In the genomic region with DNA sequence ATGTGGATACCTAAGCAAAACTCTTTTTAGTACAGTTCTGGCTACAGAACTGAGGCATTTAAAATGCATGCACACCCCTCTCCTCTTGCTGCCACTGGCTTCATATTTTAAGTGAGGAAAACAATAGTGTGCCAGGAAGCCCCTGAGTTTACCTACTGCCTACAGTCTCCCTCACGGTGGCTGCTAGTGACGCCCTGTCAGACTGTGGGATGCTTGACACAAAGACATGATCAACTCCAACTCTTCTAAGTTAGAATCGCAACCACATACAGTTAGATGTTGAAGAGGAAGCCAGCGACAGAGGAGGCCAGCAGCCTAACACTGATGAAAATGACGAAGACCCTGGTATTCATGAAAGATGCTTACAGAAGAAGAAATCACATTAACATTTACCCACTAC, we compare ENCODE assay signal across 8 cellular contexts. TPM values are rescaled to one million over a fixed set of nuclear protein-coding genes. Genes with fewer than 3 reads are reported as not detected.
DNase-seq lines count a peak whose midpoint lies in the region; ATAC-seq, FAIRE-seq and TF ChIP-seq lines count a peak whose summit lies in the region.

No MANE protein-coding gene starts in this region.

- FAIRE-seq in GM19239 (lab: Jason Lieb, UNC) = no peak

- peaks cover 12% of the 10 kb centered on the region; the same call in 1 of the 2 replicates for H3K4me1 ChIP-seq in HAP-1
- H3K4me1 ChIP-seq in skeletal muscle satellite cell (ENCODE audit: control insufficient read depth, insufficient read depth, low read length) = peaks cover 18% of the 10 kb centered on the region

- no peaks in the 10 kb centered on the region for H3K27me3 Mint-ChIP-seq in T-helper 17 cell

- DNase-seq in HAP-1 (ENCODE audit: low spot score in 2 of 2) (no peak), T-helper 17 cell (no peak), fibroblast of villous mesenchyme (ENCODE audit: low read depth) (peak; percentile 10), GM19239 (ENCODE audit: insufficient read length, low spot score) (no peak), head of caudate nucleus (no peak), MV-4-11 (lab: John Stamatoyannopoulos, UW) (no peak)

- TF ChIP-seq CTCF in fibroblast of villous mesenchyme (IDR thresholded peaks at IDR 0.05; ENCODE audit: insufficient read depth, low read depth, low read length) = no peak

- H3K4me3 Mint-ChIP-seq in T-helper 17 cell = peak overlapping the region; percentile 98

- H3K9me3 ChIP-seq in HAP-1 (no peaks in the 10 kb centered on the region), T-helper 17 cell (ENCODE audit: control insufficient read depth, low read length, poor library complexity, severe bottlenecking) (no peaks in the 10 kb centered on the region), skeletal muscle satellite cell (replicated peaks; ENCODE audit: low read length) (no peaks in the 10 kb centered on the region)

- in situ Hi-C loops in HAP-1 (cut with MboI; ENCODE audit: low sequenced_read_pairs) = no loop called here

- H3K36me3 Mint-ChIP-seq in T-helper 17 cell (ENCODE audit: low read depth) = peaks cover 2% of the 10 kb centered on the region

- H3K4me1 Mint-ChIP-seq in T-helper 17 cell = peaks cover 26% of the 10 kb centered on the region

- H3K36me3 ChIP-seq in HAP-1 (replicated peaks) (peaks cover 30% of the 10 kb centered on the region), skeletal muscle satellite cell (ENCODE audit: insufficient read depth, low read length) (peaks cover 21% of the 10 kb centered on the region)

- H3K27ac Mint-ChIP-seq in T-helper 17 cell = peak overlapping the region; percentile 92

- peak overlapping the region; percentile 83 for H3K4me3 ChIP-seq in HAP-1
- H3K4me3 ChIP-seq in fibroblast of villous mesenchyme (ENCODE audit: low read depth, low read length) = peak overlapping the region; percentile 84
- H3K4me3 ChIP-seq in skeletal muscle satellite cell (ENCODE audit: low read length) = peak overlapping the region; percentile 95

- intact Hi-C loops in head of caudate nucleus (cut with DNase I) = no loop called here

- no peaks in the 10 kb centered on the region for H3K27me3 ChIP-seq in HAP-1 (ENCODE audit: low read depth)
- H3K27me3 ChIP-seq in skeletal muscle satellite cell (ENCODE audit: control insufficient read depth, insufficient read depth, low read length) = no peaks in the 10 kb centered on the region

- ATAC-seq in T-helper 17 cell (no peak), GM18858 (IDR thresholded peaks at IDR 0.05; ENCODE audit: unreplicated experiment) (no peak)

- peak overlapping the region; percentile 100 for H3K9ac ChIP-seq in skeletal muscle satellite cell (ENCODE audit: low read depth, low read length)

- peak overlapping the region; percentile 91 for H3K4me2 ChIP-seq in skeletal muscle satellite cell (ENCODE audit: low read length)

RNA-seq across cellular contexts. Expression of gene SEC16A, which starts 1.3 kb away (rescaled TPM):
- total RNA-seq in T-helper 17 cell (10 to 100 TPM; 71.7 to 74.7 TPM), fibroblast of villous mesenchyme (40.3 and 43.2 TPM in 2 replicates)
- 31.5 and 31.7 TPM in 2 replicates for total RNA-seq in skeletal muscle satellite cell (2012; rRNA removed)

RNA-seq across cellular contexts. Expression of gene INPP5E, which starts 41.9 kb away (rescaled TPM):
- total RNA-seq in T-helper 17 cell (10 to 100 TPM; 26.0 to 32.7 TPM), fibroblast of villous mesenchyme (8.2 and 9.3 TPM in 2 replicates)
- total RNA-seq in skeletal muscle satellite cell (2012; rRNA removed) = 7.9 and 8.5 TPM in 2 replicates
